ENCODE assay signal across 3 cellular contexts in the genomic region with DNA sequence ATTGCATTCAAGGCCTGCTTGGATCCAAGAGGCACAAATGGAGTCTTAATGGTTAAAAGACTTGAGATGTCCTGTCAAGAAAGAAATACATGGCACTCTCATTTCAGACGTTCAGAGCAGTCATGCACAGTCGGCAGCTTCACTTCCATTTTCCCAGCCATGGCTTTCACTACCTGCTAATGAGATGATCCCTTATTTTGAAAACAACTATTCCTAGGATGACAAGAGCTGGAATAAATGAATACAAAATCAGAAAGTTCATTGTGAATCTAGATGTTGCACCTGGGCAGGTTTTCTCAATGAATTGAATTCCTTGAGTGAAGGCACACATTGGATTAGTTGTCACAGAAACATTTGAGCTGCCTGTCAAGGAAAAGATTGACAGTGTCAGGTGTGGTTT. TPM values are rescaled to one million over a fixed set of nuclear protein-coding genes. Genes with fewer than 3 reads are reported as not detected.
"Had no signal": no experiment of that assay in that cellular context is flagged by ENCODE, and none has a peak within 500 bp of the region (broad histone marks: within the 10 kb centered on the region; RNA-seq: fewer than 3 reads in every experiment).

No MANE protein-coding gene starts in this region.

- H3K4me3 ChIP-seq: GM12878 had no signal

- DNase-seq: GDM1, GF-D8 had no signal

RNA-seq across cellular contexts. Expression of a gene that starts 25.7 kb away (rescaled TPM):
- polyA plus RNA-seq: GM12878 had no signal

RNA-seq across cellular contexts. Expression of a gene that starts 25.8 kb away (rescaled TPM):
- polyA plus RNA-seq: GM12878 had no signal
